Comparison of ENCODE assay signal across 26 cellular contexts in genomic region chr3:50190921-50191660, GRCh38. TPM values are rescaled to one million over a fixed set of nuclear protein-coding genes. Genes with fewer than 3 reads are reported as not detected.
DNase-seq lines count a peak whose midpoint lies in the region; ATAC-seq lines count a peak whose summit lies in the region.
"Had no signal": no experiment of that assay in that cellular context is flagged by ENCODE, and none has a peak within 500 bp of the region (broad histone marks: within the 10 kb centered on the region; RNA-seq: fewer than 3 reads in every experiment).

TSS of gene GNAT1 (plus strand) at chr3:50191610. CDS start at chr3:50191726, 116 bp downstream.

- peak; percentile 39 for DNase-seq in GF-D8 (lab: John Stamatoyannopoulos, UW)
- DNase-seq in MV-4-11 (lab: John Stamatoyannopoulos, UW), result peak; percentile 63
- peak; percentile 71 for DNase-seq in SKM-1 (lab: John Stamatoyannopoulos, UW; ENCODE audit: unreplicated experiment)
- DNase-seq in activated gamma-delta T cell treated with Interleukin-2 at 50 U/mL for 16 hours, result no peak
- no peak for DNase-seq in iPS-NIHi11 (ENCODE audit: low spot score)
- DNase-seq in activated naive CD4-positive, alpha-beta T cell (lab: John Stamatoyannopoulos, UW), result no peak
- DNase-seq: activated CD4-positive, alpha-beta T cell treated with anti-CD3 and anti-CD28 coated beads, Interleukin-2, amount 10 ng/mL, durations not matched to agents 7 days and 5 days; activated naive CD4-positive, alpha-beta T cell treated with anti-CD3 and anti-CD28 coated beads, Interleukin-2, amount 10 ng/mL, durations not matched to agents 7 days and 5 days; activated T-cell treated with anti-CD3 and anti-CD28 coated beads, Interleukin-2, amount 50 U/mL, for 72 hours; CD4-positive, alpha-beta memory T cell; central memory CD4-positive, alpha-beta T cell; DMS 273 treated with DMSO at 0.1 percent for 48 hours; glutamatergic neuron; NCI-H2171 treated with DMSO at 0.1 percent for 48 hours; NCI-H524 treated with DMSO at 0.1 percent for 48 hours; PC-3; psoas muscle; SHP77; transverse colon had no signal

- ATAC-seq in esophagus mucosa (peak; percentile 1), GM21528 (IDR thresholded peaks at IDR 0.05; ENCODE audit: low FRiP score, unreplicated experiment) (no peak)
- ATAC-seq: activated T-cell treated with anti-CD3 and anti-CD28 coated beads, Interleukin-2, amount 50 U/mL, for 72 hours; PC-3; psoas muscle had no signal

RNA-seq across cellular contexts. Expression of gene GNAT1, which starts in this region (rescaled TPM):
- 0.08 TPM for total RNA-seq in esophagus mucosa
- total RNA-seq: activated CD4-positive, alpha-beta T cell treated with anti-CD3 and anti-CD28 coated beads, Interleukin-2, amount 10 ng/mL, durations not matched to agents 7 days and 5 days; activated T-cell treated with anti-CD3 and anti-CD28 coated beads, Interleukin-2, amount 50 U/mL, for 72 hours; CD4-positive, alpha-beta memory T cell; dermis microvascular lymphatic vessel endothelial cell; kidney epithelial cell; lung; MCF 10A; psoas muscle; T-helper 1 cell treated with Interleukin-12 subunit alpha and Interleukin-12 subunit beta and Interleukin-4 antibody, amounts not matched to agents 30 ng/mL and 1 ng/mL, for 36 hours; transverse colon had no signal

Comparison
In these comparisons a context has a peak if more than half of its experiments do, and no peak if none do; other contexts are left out.
1. Peak in ATAC-seq in esophagus mucosa; RNA of the gene not detected or under 1 TPM.
2. DNase-seq: peak in GF-D8 (single experiment), MV-4-11 (single experiment) and SKM-1 (single experiment); none in activated gamma-delta T cell treated with Interleukin-2 at 50 U/mL for 16 hours (single experiment), iPS-NIHi11 (single experiment) and activated naive CD4-positive, alpha-beta T cell (0 of 4).